ENCODE assay signal across 8 cellular contexts in genomic region chr1:39576016-39576657, GRCh38. TPM values are rescaled to one million over a fixed set of nuclear protein-coding genes. Genes with fewer than 3 reads are reported as not detected.
DNase-seq lines count a peak whose midpoint lies in the region; ATAC-seq and TF ChIP-seq lines count a peak whose summit lies in the region.

No MANE protein-coding gene starts in this region.

- H3K4me3 ChIP-seq in OCI-LY3 (ENCODE audit: low read length) (peak overlapping the region; percentile 80), adipocyte (ENCODE audit: low read length) (peak overlapping the region; percentile 98)

- peak overlapping the region; percentile 68 for H3K27ac ChIP-seq in OCI-LY3 (ENCODE audit: low read length)

- no peaks in the 10 kb centered on the region for H3K27me3 ChIP-seq in OCI-LY3 (ENCODE audit: low read depth, low read length)
- H3K27me3 ChIP-seq in adipocyte (replicated peaks; ENCODE audit: control insufficient read depth, insufficient read depth, low read length), result no peaks in the 10 kb centered on the region

- H3K36me3 ChIP-seq in OCI-LY3 (replicated peaks; ENCODE audit: low read depth, low read length), result peaks cover 36% of the 10 kb centered on the region
- peaks cover 17% of the 10 kb centered on the region for H3K36me3 ChIP-seq in adipocyte (ENCODE audit: control insufficient read depth, insufficient read depth, low read length, severe bottlenecking)

- H3K79me2 ChIP-seq in OCI-LY3 (ENCODE audit: low read length), result peaks cover 56% of the 10 kb centered on the region

- intact Hi-C loops in sciatic nerve (cut with DNase I), result no loop called here

- H3K9me3 ChIP-seq in OCI-LY3 (ENCODE audit: insufficient read depth, low read length) (no peaks in the 10 kb centered on the region), adipocyte (ENCODE audit: control insufficient read depth, low read length) (no peaks in the 10 kb centered on the region)

- peak overlapping the region; percentile 85 for H3K4me2 ChIP-seq in OCI-LY3 (ENCODE audit: low read length)

- H3K9ac ChIP-seq in OCI-LY3 (ENCODE audit: low read length) (peak overlapping the region; percentile 98), adipocyte (ENCODE audit: low read length) (peak overlapping the region; percentile 92)

- H4K20me1 ChIP-seq in OCI-LY3 (ENCODE audit: insufficient read depth, low read length), result peaks cover 42% of the 10 kb centered on the region

- ATAC-seq in HG02870 (IDR thresholded peaks at IDR 0.05; ENCODE audit: unreplicated experiment) (peak; percentile 41), sciatic nerve (peak; percentile 36)

- H3K4me1 ChIP-seq in OCI-LY3 (ENCODE audit: low read length) (peaks cover 20% of the 10 kb centered on the region), adipocyte (ENCODE audit: control insufficient read depth, insufficient read depth, low read length) (peaks cover 29% of the 10 kb centered on the region)

- H2AFZ ChIP-seq in OCI-LY3 (ENCODE audit: low read depth, low read length), result no peak overlapping the region

- DNase-seq in NCI-H146 (lab: John Stamatoyannopoulos, UW), result peak; percentile 44
- DNase-seq in NCI-H146 treated with DMSO at 0.1 percent for 48 hours (lab: John Stamatoyannopoulos, UW; ENCODE audit: unreplicated experiment), result no peak
- peak; percentile 75 for DNase-seq in adipocyte (ENCODE audit: low read depth)
- peak; percentile 25 for DNase-seq in hepatic stellate cell (ENCODE audit: low spot score)
- no peak for DNase-seq in sciatic nerve (ENCODE audit: low spot score)
- DNase-seq in SKM-1 treated with dmso at 0.1 percent for 144 hours (lab: John Stamatoyannopoulos, UW; ENCODE audit: unreplicated experiment), result no peak

- no peak for TF ChIP-seq CTCF in OCI-LY3 (IDR thresholded peaks at IDR 0.05; ENCODE audit: low read depth, low read length)

RNA-seq across cellular contexts. Expression of gene PABPC4, which starts 0.5 kb away (rescaled TPM):
- total RNA-seq in sciatic nerve, result 168 TPM

Comparison
In these comparisons a context has a peak if more than half of its experiments do, and no peak if none do; other contexts are left out.
1. DNase-seq: peak in NCI-H146 (single experiment), adipocyte (single experiment) and hepatic stellate cell (single experiment); none in NCI-H146 treated with DMSO at 0.1 percent for 48 hours (single experiment), sciatic nerve (single experiment) and SKM-1 treated with dmso at 0.1 percent for 144 hours (single experiment).